Comparison of ENCODE assay signal across 8 cellular contexts in the genomic region with DNA sequence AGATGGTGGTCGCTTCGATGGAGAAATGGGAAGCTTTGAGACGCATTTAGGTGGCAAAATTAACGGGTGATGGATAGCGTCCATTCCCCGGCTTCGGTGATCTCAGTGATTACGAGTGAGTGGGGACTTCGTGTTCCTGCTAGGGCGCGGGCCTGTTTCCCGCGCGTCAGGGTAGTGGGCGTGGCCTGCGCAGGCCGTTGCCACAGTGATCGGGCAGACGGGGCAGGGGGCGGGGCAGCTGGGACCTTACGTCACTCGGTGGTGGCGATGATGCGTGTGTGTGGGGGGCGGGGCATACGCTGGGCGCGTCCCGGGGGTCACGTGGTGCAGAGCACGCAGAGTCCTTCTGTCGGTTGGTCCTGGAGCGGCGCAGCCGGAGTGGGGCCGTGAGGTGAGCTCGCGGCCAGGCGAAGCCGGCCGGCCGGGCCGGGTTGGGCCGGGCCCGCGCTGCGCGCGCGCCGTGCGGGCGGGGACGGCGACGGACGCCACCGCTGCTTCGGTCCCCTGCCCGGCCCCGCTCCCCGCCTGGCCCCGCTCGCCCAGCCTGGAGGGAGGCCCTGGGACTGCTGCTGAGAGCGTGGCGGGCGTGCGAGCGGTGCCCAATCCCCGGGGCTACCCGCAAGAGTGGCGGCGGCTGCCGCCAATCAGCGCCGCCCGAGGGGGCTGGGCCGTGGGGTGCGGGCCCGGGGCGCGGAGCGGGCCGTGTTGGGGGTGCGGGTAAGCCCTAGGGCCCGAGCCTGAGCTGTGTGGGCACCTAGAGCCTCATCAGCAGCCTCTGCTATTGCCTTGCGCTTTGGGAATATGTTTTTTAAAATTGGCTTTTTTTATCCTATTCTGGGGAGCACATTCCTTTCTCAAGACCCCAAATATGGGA. TPM values are rescaled to one million over a fixed set of nuclear protein-coding genes. Genes with fewer than 3 reads are reported as not detected.
DNase-seq lines count a peak whose midpoint lies in the region; ATAC-seq lines count a peak whose summit lies in the region.

A gene (plus strand): TSS at position 327 of the 874 bp plus-strand sequence. CDS start 29,508 bp downstream, outside the sequence.

- peaks cover 48 to 63% (median 49%) of the 10 kb centered on the region in 3 donors for H3K4me1 Mint-ChIP-seq in IgD-negative memory B cell

- H3K4me3 Mint-ChIP-seq in IgD-negative memory B cell: peak within 1 kb of the TSS; percentile 79 to 95 (median 86)

- H3K4me1 ChIP-seq in mononuclear cell (ENCODE audit: insufficient read depth, low read length): peaks cover 91% of the 10 kb centered on the region

- no peaks in the 10 kb centered on the region for H3K27me3 Mint-ChIP-seq in IgD-negative memory B cell

- no peaks in the 10 kb centered on the region for H3K27me3 ChIP-seq in mononuclear cell (ENCODE audit: insufficient read depth, low read length)

- peak; percentile 81 for ATAC-seq in GM21529 (IDR thresholded peaks at IDR 0.05; ENCODE audit: unreplicated experiment)

- DNase-seq in DMS114 treated with DMSO at 0.1 percent for 48 hours (lab: John Stamatoyannopoulos, UW; ENCODE audit: unreplicated experiment): peak; percentile 68
- peak; percentile 96 for DNase-seq in OCI-M1 (lab: John Stamatoyannopoulos, UW)
- peak; percentile 99 for DNase-seq in activated T-cell treated with anti-CD3 and anti-CD28 coated beads for 24 hours (ENCODE audit: low read depth)
- peak; percentile 91 for DNase-seq in epidermal melanocyte (ENCODE audit: insufficient read length, low spot score)
- DNase-seq in stimulated activated CD8-positive, alpha-beta memory T cell treated with anti-CD3 and anti-CD28 coated beads, Interleukin-2, amount 100 ng/mL, for 48 hours (ENCODE audit: low read depth in 2 of 2): peak; percentile 100

- peak within 1 kb of the TSS; percentile 78 for H3K4me3 ChIP-seq in mononuclear cell (ENCODE audit: low read length)

- no peaks in the 10 kb centered on the region for H3K9me3 Mint-ChIP-seq in IgD-negative memory B cell

- no peaks in the 10 kb centered on the region for H3K9me3 ChIP-seq in mononuclear cell (ENCODE audit: low read depth, low read length)

- peaks cover 2% of the 10 kb centered on the region for H3K36me3 Mint-ChIP-seq in IgD-negative memory B cell

- peak within 1 kb of the TSS; percentile 96 to 100 (median 99) for H3K27ac Mint-ChIP-seq in IgD-negative memory B cell

RNA-seq across cellular contexts. Expression of the gene that starts here (rescaled TPM):
- polyA plus RNA-seq in IgD-negative memory B cell: 107 TPM
- 103 TPM for total RNA-seq in mononuclear cell

Comparison
In these comparisons a context has a peak if more than half of its experiments do, and no peak if none do; other contexts are left out.
1. Peak in every context shown above with its lines: DNase-seq, ATAC-seq and H3K4me3 ChIP-seq.